16 cellular contexts compared by ENCODE assay signal in genomic region chr7:54946271-54946670, GRCh38.
A peak's percentile ranks its signal among the peaks of the same experiment; 100 is the strongest.
DNase-seq lines count a peak whose midpoint lies in the region; ATAC-seq, FAIRE-seq and TF ChIP-seq lines count a peak whose summit lies in the region.
"Had no signal": no experiment of that assay in that cellular context is flagged by ENCODE, and none has a peak within 500 bp of the region (broad histone marks: within the 10 kb centered on the region; RNA-seq: fewer than 3 reads in every experiment).

No MANE protein-coding gene starts in this region.

- CTCF ChIA-PET in PC-9 (lab: Charles Lee) = interaction anchor here (0.5 to 1.0 kb wide), 3 partner anchors 39 to 308 kb away, joined by 3 read pairs; no protein-coding TSS in a partner anchor
- CTCF ChIA-PET in activated naive CD4-positive, alpha-beta T cell treated with anti-CD3 and anti-CD28 coated beads, Interleukin-2, amount 10 ng/mL, durations not matched to agents 7 days and 5 days (lab: Charles Lee) = no interaction called here

- H3K9me3 ChIP-seq in PC-9 (ENCODE audit: insufficient read depth, low read depth) = peaks cover 15% of the 10 kb centered on the region
- H3K9me3 ChIP-seq in left lung = no peaks in the 10 kb centered on the region
- no peaks in the 10 kb centered on the region for H3K9me3 ChIP-seq in vagina
- no peaks in the 10 kb centered on the region for H3K9me3 ChIP-seq in pancreas

- no peak overlapping the region for H3K4me3 ChIP-seq in PC-9
- H3K4me3 ChIP-seq in left lung = no peak overlapping the region
- H3K4me3 ChIP-seq in vagina = no peak overlapping the region
- no peak overlapping the region for H3K4me3 ChIP-seq in pancreas

- ATAC-seq in left lung = peak; percentile 43
- ATAC-seq in pancreas = no peak
- ATAC-seq: Right ventricle myocardium inferior had no signal

- H3K27ac Mint-ChIP-seq in chondrocyte (ENCODE audit: unreplicated experiment) = peak overlapping the region; percentile 70
- H3K27ac Mint-ChIP-seq in activated naive CD4-positive, alpha-beta T cell treated with anti-CD3 and anti-CD28 coated beads, Interleukin-2, amount 10 ng/mL, durations not matched to agents 7 days and 5 days = no peak overlapping the region
- H3K27ac Mint-ChIP-seq: HFFc6 had no signal

- DNase-seq in PC-9 (peak in 1 of 2 experiments; percentile 97), chondrocyte (ENCODE audit: low spot score) (no peak), left lung (no peak), vagina (ENCODE audit: extremely low spot score in 2 of 2) (no peak), NCI-H2171 (lab: John Stamatoyannopoulos, UW) (no peak), pancreas (no peak)
- DNase-seq in activated naive CD4-positive, alpha-beta T cell treated with anti-CD3 and anti-CD28 coated beads, Interleukin-2, amount 10 ng/mL, durations not matched to agents 7 days and 5 days = no peak
- DNase-seq: COR-L47, EL, HFFc6, IMR-90, NCI-H1417, NCI-H1930, NCI-H2171 treated with DMSO at 0.1 percent for 48 hours, NCI-H774 had no signal

- POLR2A ChIA-PET in PC-9 (lab: Charles Lee; ENCODE audit: unreplicated experiment) = interaction anchor here (0.5 to 1.1 kb wide), 8 partner anchors 15 to 187 kb away, joined by 3 to 10 read pairs (median 5); partner anchors contain the start of gene SEC61G

- H3K27ac ChIP-seq in PC-9 (peak overlapping the region; percentile 44), left lung (peak overlapping the region in 1 of 2 donors; percentile 6), vagina (peak overlapping the region; percentile 63), pancreas (no peak overlapping the region)

- BruUV-seq in PC-9 (replicated peaks; lab: Mats Ljungman, UMichigan) = no TSS peak

- H3F3A ChIP-seq in PC-9 (ENCODE audit: insufficient read depth, low read depth) = peaks cover 18% of the 10 kb centered on the region

- H3K4me1 Mint-ChIP-seq in chondrocyte (ENCODE audit: low read depth) = peaks cover 26% of the 10 kb centered on the region
- H3K4me1 Mint-ChIP-seq in activated naive CD4-positive, alpha-beta T cell treated with anti-CD3 and anti-CD28 coated beads, Interleukin-2, amount 10 ng/mL, durations not matched to agents 7 days and 5 days = no peaks in the 10 kb centered on the region

- H3K79me2 ChIP-seq in PC-9 (ENCODE audit: low read depth) = no peaks in the 10 kb centered on the region

- 81 to 82% methylated on average over 2 of the region's 2 CpGs for WGBS in pancreas, 2 donors

- TF ChIP-seq CTCF in PC-9 (conservative IDR thresholded peaks at IDR 0.05) (no peak), chondrocyte (IDR thresholded peaks at IDR 0.05) (no peak), left lung (IDR thresholded peaks at IDR 0.05) (no peak), vagina (IDR thresholded peaks at IDR 0.05) (no peak), pancreas (IDR thresholded peaks at IDR 0.05) (no peak)

- H3K36me3 Mint-ChIP-seq in chondrocyte (ENCODE audit: low read depth) = no peaks in the 10 kb centered on the region
- H3K36me3 Mint-ChIP-seq in activated naive CD4-positive, alpha-beta T cell treated with anti-CD3 and anti-CD28 coated beads, Interleukin-2, amount 10 ng/mL, durations not matched to agents 7 days and 5 days = no peaks in the 10 kb centered on the region

- H3K9me2 ChIP-seq in PC-9 (ENCODE audit: insufficient read depth) = no peaks in the 10 kb centered on the region

- H3K27me3 ChIP-seq in PC-9 (ENCODE audit: insufficient read depth, low read depth) (no peaks in the 10 kb centered on the region), left lung (no peaks in the 10 kb centered on the region), vagina (no peaks in the 10 kb centered on the region), pancreas (no peaks in the 10 kb centered on the region)

- H3K36me3 ChIP-seq in PC-9 (ENCODE audit: low read depth) (no peaks in the 10 kb centered on the region), left lung (no peaks in the 10 kb centered on the region), vagina (no peaks in the 10 kb centered on the region), pancreas (no peaks in the 10 kb centered on the region)

- peak overlapping the region; percentile 17 for H3K4me2 ChIP-seq in PC-9

- intact Hi-C loops in PC-9 (cut with micrococcal nuclease; ENCODE audit: unreplicated experiment) = loop anchor here (1.0 kb wide), 1 partner anchor 21 kb away; no protein-coding TSS in a partner anchor
- intact Hi-C loops in left lung (cut with DNase I) = no loop called here
- intact Hi-C loops in vagina (cut with DNase I) = no loop called here
- intact Hi-C loops in pancreas (cut with DNase I) = no loop called here

- FAIRE-seq in pancreas (lab: Jason Lieb, UNC) = no peak

- no peak overlapping the region for H2AFZ ChIP-seq in PC-9

- H3K27me3 Mint-ChIP-seq in chondrocyte (ENCODE audit: low read depth) = no peaks in the 10 kb centered on the region
- no peaks in the 10 kb centered on the region for H3K27me3 Mint-ChIP-seq in activated naive CD4-positive, alpha-beta T cell treated with anti-CD3 and anti-CD28 coated beads, Interleukin-2, amount 10 ng/mL, durations not matched to agents 7 days and 5 days

- H3K9me3 Mint-ChIP-seq in chondrocyte (ENCODE audit: low read depth) = peaks cover 7% of the 10 kb centered on the region
- peaks cover 1% of the 10 kb centered on the region for H3K9me3 Mint-ChIP-seq in activated naive CD4-positive, alpha-beta T cell treated with anti-CD3 and anti-CD28 coated beads, Interleukin-2, amount 10 ng/mL, durations not matched to agents 7 days and 5 days
- H3K9me3 Mint-ChIP-seq: HFFc6 had no signal

- H4K20me1 ChIP-seq in PC-9 (ENCODE audit: insufficient read depth) = no peaks in the 10 kb centered on the region

- no peak for TF ChIP-seq POLR2A in vagina (IDR thresholded peaks at IDR 0.05)

- H3K4me1 ChIP-seq in PC-9 (replicated peaks; ENCODE audit: insufficient read depth) (peaks cover 19% of the 10 kb centered on the region), left lung (no peaks in the 10 kb centered on the region), vagina (peaks cover 17% of the 10 kb centered on the region), pancreas (no peaks in the 10 kb centered on the region)

- H3K4me3 Mint-ChIP-seq in chondrocyte (ENCODE audit: unreplicated experiment) = no peak overlapping the region
- no peak overlapping the region for H3K4me3 Mint-ChIP-seq in activated naive CD4-positive, alpha-beta T cell treated with anti-CD3 and anti-CD28 coated beads, Interleukin-2, amount 10 ng/mL, durations not matched to agents 7 days and 5 days
- H3K4me3 Mint-ChIP-seq: HFFc6 had no signal

Comparison
In these comparisons a context has a peak if more than half of its experiments do, and no peak if none do; other contexts are left out.
1. H3K27ac ChIP-seq: peak in PC-9 (single experiment) and vagina (single experiment); none in pancreas (0 of 4).